In genomic region chr10:14162626-14163344, GRCh38 we compare ENCODE assay signal across 28 cellular contexts.
A peak's percentile ranks its signal among the peaks of the same experiment; 100 is the strongest.
DNase-seq lines count a peak whose midpoint lies in the region; ATAC-seq and TF ChIP-seq lines count a peak whose summit lies in the region.
"Had no signal": no experiment of that assay in that cellular context is flagged by ENCODE, and none has a peak within 500 bp of the region (broad histone marks: within the 10 kb centered on the region; RNA-seq: fewer than 3 reads in every experiment).

No MANE protein-coding gene starts in this region.

- H3F3A ChIP-seq in GM23338 (replicated peaks; ENCODE audit: low read depth) (no peaks in the 10 kb centered on the region), PC-9 (ENCODE audit: insufficient read depth, low read depth) (no peaks in the 10 kb centered on the region)

- POLR2A ChIA-PET in PC-9 (lab: Charles Lee; ENCODE audit: unreplicated experiment), result no interaction called here

- no peak for TF ChIP-seq CTCF in GM23338 (conservative IDR thresholded peaks at IDR 0.05; ENCODE audit: low read depth in 2 of 2)
- TF ChIP-seq CTCF in PC-9 (conservative IDR thresholded peaks at IDR 0.05), result no peak
- no peak for TF ChIP-seq CTCF in epithelial cell of esophagus (IDR thresholded peaks at IDR 0.05; ENCODE audit: insufficient read depth, low read depth, low read length, missing control alignments)

- H4K20me1 ChIP-seq in GM23338 (replicated peaks; ENCODE audit: insufficient read depth), result no peaks in the 10 kb centered on the region
- no peaks in the 10 kb centered on the region for H4K20me1 ChIP-seq in PC-9 (ENCODE audit: insufficient read depth)

- no peak overlapping the region for H2BK5ac ChIP-seq in trophoblast cell (ENCODE audit: low read depth, low read length, poor library complexity)

- no peak overlapping the region for H3K18ac ChIP-seq in trophoblast cell (ENCODE audit: low read length)

- H3K36me3 ChIP-seq in GM23338 (ENCODE audit: insufficient read depth) (no peaks in the 10 kb centered on the region), PC-9 (ENCODE audit: low read depth) (no peaks in the 10 kb centered on the region), trophoblast cell (ENCODE audit: control insufficient read depth in 1 of 2, insufficient read depth in 2 of 2, low read length in 2 of 2) (no peaks in the 10 kb centered on the region)
- H3K36me3 ChIP-seq: MG63, WERI-Rb-1 had no signal

- H3K23ac ChIP-seq in trophoblast cell (ENCODE audit: low read length), result no peak overlapping the region

- H3K27ac ChIP-seq in GM23338 (ENCODE audit: low read depth), result no peak overlapping the region
- H3K27ac ChIP-seq in PC-9, result no peak overlapping the region
- no peak overlapping the region for H3K27ac ChIP-seq in trophoblast cell (ENCODE audit: low read depth, low read length)
- H3K27ac ChIP-seq: coronary artery, GM23248, skin epidermis, WERI-Rb-1 had no signal

- no peak; the same call in 2 of the 3 replicates for ATAC-seq in GM23338
- no peak for ATAC-seq in HG03025 (IDR thresholded peaks at IDR 0.05; ENCODE audit: low FRiP score, unreplicated experiment)
- ATAC-seq in GM21528 (IDR thresholded peaks at IDR 0.05; ENCODE audit: low FRiP score, unreplicated experiment), result no peak
- no peak for ATAC-seq in GM21381 (IDR thresholded peaks at IDR 0.05; ENCODE audit: unreplicated experiment)
- ATAC-seq: naive thymus-derived CD4-positive, alpha-beta T cell had no signal

- H3K36me3 Mint-ChIP-seq in GM23338 (ENCODE audit: low read depth), result no peaks in the 10 kb centered on the region
- H3K36me3 Mint-ChIP-seq: activated naive CD8-positive, alpha-beta T cell treated with anti-CD3 and anti-CD28 coated beads for 36 hours; CD4-positive, CD25-positive, alpha-beta regulatory T cell; mesothelial cell of epicardium; naive thymus-derived CD4-positive, alpha-beta T cell had no signal

- H3K79me1 ChIP-seq in trophoblast cell (ENCODE audit: low read length), result no peaks in the 10 kb centered on the region

- H4K91ac ChIP-seq in trophoblast cell (ENCODE audit: low read depth, low read length), result no peak overlapping the region

- no peak overlapping the region for H3K14ac ChIP-seq in trophoblast cell (ENCODE audit: low read length)

- H3K27ac Mint-ChIP-seq in GM23338, result peak overlapping the region; percentile 43; the same call in 1 of the 2 replicates
- H3K27ac Mint-ChIP-seq: activated naive CD8-positive, alpha-beta T cell treated with anti-CD3 and anti-CD28 coated beads for 36 hours; activated T-helper 2 cell treated with anti-CD3 and anti-CD28 coated beads, Interferon-gamma antibody, Interleukin-2, Interleukin-4, amounts not matched to agents 10 μg/mL and 5 μg/mL and 100 μg/mL, durations not matched to agents 14 hours and 24 hours and 36 hours; CD4-positive, CD25-positive, alpha-beta regulatory T cell; mesothelial cell of epicardium; naive thymus-derived CD4-positive, alpha-beta T cell had no signal

- H2AK5ac ChIP-seq in trophoblast cell (ENCODE audit: low read length), result no peak overlapping the region

- H3K27me3 ChIP-seq in GM23338 (ENCODE audit: insufficient read depth), result no peaks in the 10 kb centered on the region
- H3K27me3 ChIP-seq in PC-9 (ENCODE audit: insufficient read depth, low read depth), result peaks cover 15% of the 10 kb centered on the region; the same call in 1 of the 2 replicates
- no peaks in the 10 kb centered on the region for H3K27me3 ChIP-seq in trophoblast cell (ENCODE audit: insufficient read depth, low read length)
- H3K27me3 ChIP-seq: MG63 had no signal

- no peak overlapping the region for H3K4me3 Mint-ChIP-seq in GM23338
- H3K4me3 Mint-ChIP-seq: activated naive CD8-positive, alpha-beta T cell treated with anti-CD3 and anti-CD28 coated beads for 36 hours; CD4-positive, CD25-positive, alpha-beta regulatory T cell; mesothelial cell of epicardium; naive thymus-derived CD4-positive, alpha-beta T cell had no signal

- H3K4me2 ChIP-seq in GM23338 (no peak overlapping the region), PC-9 (no peak overlapping the region), trophoblast cell (ENCODE audit: low read length) (no peak overlapping the region)

- intact Hi-C loops in PC-9 (cut with micrococcal nuclease; ENCODE audit: unreplicated experiment), result no loop called here

- H3K9me3 ChIP-seq in PC-9 (ENCODE audit: insufficient read depth, low read depth), result no peaks in the 10 kb centered on the region
- H3K9me3 ChIP-seq in trophoblast cell (ENCODE audit: insufficient read depth, low read depth, low read length), result no peaks in the 10 kb centered on the region
- H3K9me3 ChIP-seq: MG63 had no signal

- H4K12ac ChIP-seq in trophoblast cell (ENCODE audit: low read depth, low read length), result no peak overlapping the region

- H2BK12ac ChIP-seq in trophoblast cell (ENCODE audit: low read length), result no peak overlapping the region

- no peaks in the 10 kb centered on the region for H3K79me2 ChIP-seq in GM23338 (replicated peaks; ENCODE audit: insufficient read depth)
- no peaks in the 10 kb centered on the region for H3K79me2 ChIP-seq in PC-9 (ENCODE audit: low read depth)
- H3K79me2 ChIP-seq in trophoblast cell (ENCODE audit: control insufficient read depth, insufficient read depth, low read length, poor library complexity), result no peaks in the 10 kb centered on the region

- H3K4me1 ChIP-seq in GM23338 (ENCODE audit: insufficient read depth) (peaks cover 15% of the 10 kb centered on the region; the same call in 1 of the 2 replicates), PC-9 (replicated peaks; ENCODE audit: insufficient read depth) (no peaks in the 10 kb centered on the region), trophoblast cell (ENCODE audit: control insufficient read depth in 1 of 2, insufficient read depth in 2 of 2, low read length in 2 of 2) (no peaks in the 10 kb centered on the region)

- peaks cover 17% of the 10 kb centered on the region for H3K4me1 Mint-ChIP-seq in GM23338
- H3K4me1 Mint-ChIP-seq: activated naive CD8-positive, alpha-beta T cell treated with anti-CD3 and anti-CD28 coated beads for 36 hours; CD4-positive, CD25-positive, alpha-beta regulatory T cell; mesothelial cell of epicardium; naive thymus-derived CD4-positive, alpha-beta T cell had no signal

- H2BK120ac ChIP-seq in trophoblast cell (ENCODE audit: insufficient read depth, low read length, poor library complexity), result no peak overlapping the region

- H3K9me3 Mint-ChIP-seq in GM23338, result no peaks in the 10 kb centered on the region
- H3K9me3 Mint-ChIP-seq: activated naive CD8-positive, alpha-beta T cell treated with anti-CD3 and anti-CD28 coated beads for 36 hours; activated T-helper 2 cell treated with anti-CD3 and anti-CD28 coated beads, Interferon-gamma antibody, Interleukin-2, Interleukin-4, amounts not matched to agents 10 μg/mL and 5 μg/mL and 100 μg/mL, durations not matched to agents 14 hours and 24 hours and 36 hours; mesothelial cell of epicardium had no signal

- H3K27me3 Mint-ChIP-seq in GM23338 (ENCODE audit: insufficient read depth, low read depth, poor library complexity), result peaks cover 6% of the 10 kb centered on the region

- H3K9ac ChIP-seq in trophoblast cell (ENCODE audit: low read length), result no peak overlapping the region
- H3K9ac ChIP-seq: GM23248 had no signal

- H3K9me2 ChIP-seq in GM23338 (ENCODE audit: insufficient read depth) (peaks cover 3% of the 10 kb centered on the region; the same call in 1 of the 2 replicates), PC-9 (ENCODE audit: insufficient read depth) (no peaks in the 10 kb centered on the region)

- no CpG with 5 or more reads among the region's 5 CpGs for WGBS in trophoblast cell (ENCODE audit: extremely low coverage, insufficient coverage, insufficient read length)

- DNase-seq in GM23338 (ENCODE audit: low spot score) (no peak), PC-9 (no peak), epithelial cell of esophagus (ENCODE audit: low read depth) (peak; percentile 20), trophoblast cell (peak; percentile 60 to 82), kidney tubule cell (ENCODE audit: low spot score) (no peak)
- DNase-seq: activated CD4-positive, alpha-beta T cell treated with anti-CD3 and anti-CD28 coated beads for 48 hours; activated naive CD8-positive, alpha-beta T cell treated with anti-CD3 and anti-CD28 coated beads for 36 hours; activated T-cell treated with anti-CD3 and anti-CD28 coated beads for 4 hours; AML-193; aorta; CD4-positive, CD25-positive, alpha-beta regulatory T cell; effector memory CD4-positive, alpha-beta T cell; foreskin fibroblast; GM23248; kidney; MG63; naive thymus-derived CD4-positive, alpha-beta T cell; NCI-H2029 treated with DMSO at 0.1 percent for 48 hours; stimulated activated naive CD4-positive, alpha-beta T cell; T1000; WERI-Rb-1 had no signal

- H3K4me3 ChIP-seq in GM23338 (no peak overlapping the region), PC-9 (no peak overlapping the region), epithelial cell of esophagus (ENCODE audit: low read length) (no peak overlapping the region), trophoblast cell (ENCODE audit: low read depth, low read length) (no peak overlapping the region)
- H3K4me3 ChIP-seq: coronary artery, GM23248, MG63, skin epidermis had no signal

- H2AFZ ChIP-seq in GM23338 (no peak overlapping the region), PC-9 (peak overlapping the region; percentile 43; the same call in 1 of the 2 replicates), trophoblast cell (ENCODE audit: insufficient read depth, low read length, poor library complexity) (no peak overlapping the region)
- H2AFZ ChIP-seq: GM23248 had no signal

- no TSS peak for BruUV-seq in PC-9 (replicated peaks; lab: Mats Ljungman, UMichigan)

- H4K8ac ChIP-seq in trophoblast cell (ENCODE audit: low read depth, low read length), result no peak overlapping the region

- CTCF ChIA-PET in PC-9 (lab: Charles Lee), result no interaction called here

- H3K4ac ChIP-seq in trophoblast cell (ENCODE audit: low read depth, low read length), result no peak overlapping the region

Comparison
In these comparisons a context has a peak if more than half of its experiments do, and no peak if none do; other contexts are left out.
1. DNase-seq: peak in epithelial cell of esophagus (single experiment) and trophoblast cell (2 of 2); none in GM23338 (single experiment), PC-9 (0 of 2) and kidney tubule cell (single experiment).